ENCODE assay signal across 14 cellular contexts in the genomic region with DNA sequence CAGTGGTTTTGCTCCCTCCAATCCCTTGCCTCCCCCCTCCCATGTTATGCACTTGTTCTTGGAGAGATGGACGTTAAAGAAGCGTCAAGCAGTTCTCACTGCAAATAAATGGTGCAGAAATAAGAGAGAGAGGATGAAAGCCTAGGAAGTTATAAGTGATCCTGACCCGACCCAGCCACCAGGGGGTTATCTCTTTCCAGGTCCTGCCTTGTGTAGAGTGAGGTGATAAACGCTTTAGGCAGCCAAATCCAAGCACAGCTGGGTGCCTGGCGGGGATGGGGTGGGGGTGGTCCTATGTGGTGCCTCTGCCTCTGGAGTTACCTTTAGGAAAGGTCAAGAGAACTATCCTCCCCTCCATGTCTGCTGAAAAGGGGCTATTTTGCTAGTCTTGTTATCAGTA. TPM values are rescaled to one million over a fixed set of nuclear protein-coding genes. Genes with fewer than 3 reads are reported as not detected.
DNase-seq lines count a peak whose midpoint lies in the region; ATAC-seq, FAIRE-seq and TF ChIP-seq lines count a peak whose summit lies in the region.
"Had no signal": no experiment of that assay in that cellular context is flagged by ENCODE, and none has a peak within 500 bp of the region (broad histone marks: within the 10 kb centered on the region; RNA-seq: fewer than 3 reads in every experiment).

No MANE protein-coding gene starts in this region.

- no peak overlapping the region for H3K4me3 Mint-ChIP-seq in stimulated activated naive CD8-positive, alpha-beta T cell treated with anti-CD3 and anti-CD28 coated beads, Interleukin-15, amount 100 ng/mL, for 72 hours

- H3K4me2 ChIP-seq in A549 (peak overlapping the region; percentile 30; the same call in 1 of the 3 replicates), DOHH2 (ENCODE audit: low read length) (peak overlapping the region; percentile 53), PC-9 (no peak overlapping the region)

- H4K20me1 ChIP-seq in DOHH2 (ENCODE audit: control insufficient read depth, insufficient read depth, low read depth, low read length): no peaks in the 10 kb centered on the region
- H4K20me1 ChIP-seq in PC-9 (ENCODE audit: insufficient read depth): no peaks in the 10 kb centered on the region

- peaks cover 29% of the 10 kb centered on the region for H3K4me1 Mint-ChIP-seq in stimulated activated naive CD8-positive, alpha-beta T cell treated with anti-CD3 and anti-CD28 coated beads, Interleukin-15, amount 100 ng/mL, for 72 hours

- H3K27ac Mint-ChIP-seq in stimulated activated naive CD8-positive, alpha-beta T cell treated with anti-CD3 and anti-CD28 coated beads, Interleukin-15, amount 100 ng/mL, for 72 hours: no peak overlapping the region
- H3K27ac Mint-ChIP-seq: activated T-helper 2 cell treated with anti-CD3 and anti-CD28 coated beads, Interferon-gamma antibody, Interleukin-2, Interleukin-4, amounts not matched to agents 10 μg/mL and 5 μg/mL and 100 μg/mL, durations not matched to agents 14 hours and 24 hours and 36 hours; naive thymus-derived CD8-positive, alpha-beta T cell had no signal

- H3K79me2 ChIP-seq in DOHH2 (ENCODE audit: control insufficient read depth, low read length): no peaks in the 10 kb centered on the region
- no peaks in the 10 kb centered on the region for H3K79me2 ChIP-seq in PC-9 (ENCODE audit: low read depth)

- CTCF ChIA-PET in A549 (lab: Yijun Ruan, JAX) (interaction anchor here (1.5 to 2.9 kb wide), 2 partner anchors 9 to 10 kb away, joined by 8 to 17 read pairs; a partner anchor contains a TSS), PC-9 (lab: Charles Lee) (no interaction called here)

- H3K36me3 ChIP-seq in DOHH2 (ENCODE audit: control insufficient read depth, low read length) (no peaks in the 10 kb centered on the region), bronchial epithelial cell (ENCODE audit: control insufficient read depth, insufficient read depth, low read length) (no peaks in the 10 kb centered on the region), PC-9 (ENCODE audit: low read depth) (no peaks in the 10 kb centered on the region)
- H3K36me3 ChIP-seq: vagina had no signal

- H3K27me3 ChIP-seq in DOHH2 (ENCODE audit: control insufficient read depth, low read length): peaks cover 47% of the 10 kb centered on the region
- H3K27me3 ChIP-seq in bronchial epithelial cell (ENCODE audit: control insufficient read depth, insufficient read depth, low read length): no peaks in the 10 kb centered on the region
- no peaks in the 10 kb centered on the region for H3K27me3 ChIP-seq in PC-9 (ENCODE audit: insufficient read depth, low read depth)
- H3K27me3 ChIP-seq: vagina had no signal

- TF ChIP-seq EP300 in A549 (IDR thresholded peaks at IDR 0.05): no peak

- no peaks in the 10 kb centered on the region for H3K9me2 ChIP-seq in DOHH2 (replicated peaks; ENCODE audit: control insufficient read depth, low read length)
- H3K9me2 ChIP-seq in PC-9 (ENCODE audit: insufficient read depth): no peaks in the 10 kb centered on the region

- peak; percentile 88 to 89 for ATAC-seq in A549
- ATAC-seq in stimulated activated naive CD8-positive, alpha-beta T cell treated with anti-CD3 and anti-CD28 coated beads, Interleukin-15, amount 100 ng/mL, for 72 hours: no peak
- ATAC-seq: activated CD4-positive, CD25-positive, alpha-beta regulatory T cell treated with anti-CD3 and anti-CD28 coated beads, Interleukin-2, amount 50 U/mL, for 24 hours; naive thymus-derived CD8-positive, alpha-beta T cell had no signal

- 14% methylated on average over 4 of the region's 5 CpGs for WGBS in A549 (ENCODE audit: missing lambda C conversion rate)

- H3K9me3 ChIP-seq in A549: no peaks in the 10 kb centered on the region
- H3K9me3 ChIP-seq in DOHH2 (ENCODE audit: control insufficient read depth, insufficient read depth, low read length): no peaks in the 10 kb centered on the region
- H3K9me3 ChIP-seq in PC-9 (ENCODE audit: insufficient read depth, low read depth): no peaks in the 10 kb centered on the region
- H3K9me3 ChIP-seq: vagina had no signal

- H3K27me3 Mint-ChIP-seq in stimulated activated naive CD8-positive, alpha-beta T cell treated with anti-CD3 and anti-CD28 coated beads, Interleukin-15, amount 100 ng/mL, for 72 hours: peaks cover 82% of the 10 kb centered on the region

- TF ChIP-seq RAD21 in A549 (conservative IDR thresholded peaks at IDR 0.05 in 1 of 2, IDR thresholded peaks at IDR 0.05 in 1 of 2): no peak

- H3F3A ChIP-seq in DOHH2 (ENCODE audit: control insufficient read depth, insufficient read depth): no peaks in the 10 kb centered on the region
- H3F3A ChIP-seq in PC-9 (ENCODE audit: insufficient read depth, low read depth): peaks cover 11% of the 10 kb centered on the region

- H3K4me1 ChIP-seq in A549 (peaks cover 24% of the 10 kb centered on the region), DOHH2 (ENCODE audit: control insufficient read depth, low read length) (peaks cover 32% of the 10 kb centered on the region), PC-9 (replicated peaks; ENCODE audit: insufficient read depth) (peaks cover 26% of the 10 kb centered on the region)

- H3K27ac ChIP-seq in A549 (peak overlapping the region; percentile 19 to 60; a peak in 3 of 6 replicates), DOHH2 (ENCODE audit: low read depth, low read length) (no peak overlapping the region), PC-9 (no peak overlapping the region)
- H3K27ac ChIP-seq: vagina had no signal

- TF ChIP-seq POLR2A in A549 (IDR thresholded peaks at IDR 0.05; ENCODE audit: low read length): no peak

- H3K4me3 ChIP-seq in A549 (no peak overlapping the region), DOHH2 (ENCODE audit: low read length) (peak overlapping the region; percentile 20), bronchial epithelial cell (ENCODE audit: low read depth, low read length) (no peak overlapping the region), PC-9 (no peak overlapping the region)
- H3K4me3 ChIP-seq: vagina had no signal

- intact Hi-C loops in PC-9 (cut with micrococcal nuclease; ENCODE audit: unreplicated experiment): no loop called here

- POLR2A ChIA-PET in A549 (lab: Yijun Ruan, JAX): interaction anchor here (1.0 kb wide), 1 partner anchor 9 kb away, joined by 3 read pairs; a partner anchor contains a TSS
- POLR2A ChIA-PET in PC-9 (lab: Charles Lee; ENCODE audit: unreplicated experiment): no interaction called here

- H3K9me3 Mint-ChIP-seq in stimulated activated naive CD8-positive, alpha-beta T cell treated with anti-CD3 and anti-CD28 coated beads, Interleukin-15, amount 100 ng/mL, for 72 hours: no peaks in the 10 kb centered on the region
- H3K9me3 Mint-ChIP-seq: activated T-helper 2 cell treated with anti-CD3 and anti-CD28 coated beads, Interferon-gamma antibody, Interleukin-2, Interleukin-4, amounts not matched to agents 10 μg/mL and 5 μg/mL and 100 μg/mL, durations not matched to agents 14 hours and 24 hours and 36 hours had no signal

- no peak overlapping the region for H2AFZ ChIP-seq in PC-9

- DNase-seq in A549 (ENCODE audit: low read depth in 1 of 2, low spot score in 1 of 2) (peak in 1 of 2 experiments; percentile 54), NAMALWA (ENCODE audit: low spot score) (peak; percentile 34), bronchial epithelial cell (ENCODE audit: low read depth) (no peak), CD1c-positive myeloid dendritic cell (ENCODE audit: extremely low spot score) (no peak), PC-9 (no peak), A172 (ENCODE audit: low spot score) (no peak)
- no peak for DNase-seq in stimulated activated naive CD8-positive, alpha-beta T cell treated with anti-CD3 and anti-CD28 coated beads, Interleukin-15, amount 100 ng/mL, for 72 hours
- DNase-seq: caudate nucleus; naive thymus-derived CD8-positive, alpha-beta T cell had no signal

- no peak for FAIRE-seq in A549 (lab: Jason Lieb, UNC)
- FAIRE-seq in bronchial epithelial cell (lab: Jason Lieb, UNC): no peak

- no TSS peak for BruUV-seq in PC-9 (replicated peaks; lab: Mats Ljungman, UMichigan)

- TF ChIP-seq CTCF in A549 (IDR thresholded peaks at IDR 0.05): no peak
- no peak for TF ChIP-seq CTCF in DOHH2 (IDR thresholded peaks at IDR 0.05; ENCODE audit: low read depth, low read length, poor library complexity, severe bottlenecking)
- peak; percentile 26 for TF ChIP-seq CTCF in bronchial epithelial cell (IDR thresholded peaks at IDR 0.05; ENCODE audit: insufficient read depth, low read length, severe bottlenecking)
- no peak for TF ChIP-seq CTCF in PC-9 (conservative IDR thresholded peaks at IDR 0.05)

TF ChIP-seq in A549, 52 proteins besides CTCF, POLR2A, EP300 and RAD21 (continues in another document):
- TF ChIP-seq, protein P1, sequence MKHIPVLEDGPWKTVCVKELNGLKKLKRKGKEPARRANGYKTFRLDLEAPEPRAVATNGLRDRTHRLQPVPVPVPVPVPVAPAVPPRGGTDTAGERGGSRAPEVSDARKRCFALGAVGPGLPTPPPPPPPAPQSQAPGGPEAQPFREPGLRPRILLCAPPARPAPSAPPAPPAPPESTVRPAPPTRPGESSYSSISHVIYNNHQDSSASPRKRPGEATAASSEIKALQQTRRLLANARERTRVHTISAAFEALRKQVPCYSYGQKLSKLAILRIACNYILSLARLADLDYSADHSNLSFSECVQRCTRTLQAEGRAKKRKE (CRISPR knock-in tag; IDR thresholded peaks at IDR 0.05; ENCODE audit: low read depth): no peak
- TF ChIP-seq RCOR1 (IDR thresholded peaks at IDR 0.05; ENCODE audit: low read depth, low read length): no peak
- TF ChIP-seq TP53 (CRISPR knock-in tag; IDR thresholded peaks at IDR 0.05): no peak
- TF ChIP-seq ZC3H11A (IDR thresholded peaks at IDR 0.05): no peak
- TF ChIP-seq, protein P2, sequence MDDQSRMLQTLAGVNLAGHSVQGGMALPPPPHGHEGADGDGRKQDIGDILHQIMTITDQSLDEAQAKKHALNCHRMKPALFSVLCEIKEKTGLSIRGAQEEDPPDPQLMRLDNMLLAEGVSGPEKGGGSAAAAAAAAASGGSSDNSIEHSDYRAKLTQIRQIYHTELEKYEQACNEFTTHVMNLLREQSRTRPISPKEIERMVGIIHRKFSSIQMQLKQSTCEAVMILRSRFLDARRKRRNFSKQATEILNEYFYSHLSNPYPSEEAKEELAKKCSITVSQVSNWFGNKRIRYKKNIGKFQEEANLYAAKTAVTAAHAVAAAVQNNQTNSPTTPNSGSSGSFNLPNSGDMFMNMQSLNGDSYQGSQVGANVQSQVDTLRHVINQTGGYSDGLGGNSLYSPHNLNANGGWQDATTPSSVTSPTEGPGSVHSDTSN (IDR thresholded peaks at IDR 0.05): no peak
- no peak for TF ChIP-seq POLR2AphosphoS2 (conservative IDR thresholded peaks at IDR 0.05; ENCODE audit: low read length)
- TF ChIP-seq HDAC2 (IDR thresholded peaks at IDR 0.05): no peak
- TF ChIP-seq NR3C1 (IDR thresholded peaks at IDR 0.05): no peak
- no peak for TF ChIP-seq KDM5A (IDR thresholded peaks at IDR 0.05)

RNA-seq across cellular contexts. Expression of a gene that starts 9.1 kb away (rescaled TPM):
- 10.8 and 13.1 TPM in 2 replicates for polyA plus RNA-seq in A549 (2011; rRNA removed)
- 17.4 and 22.2 TPM in 2 replicates for polyA plus RNA-seq in A549 (2012; cell fraction: cytosol; rRNA removed)
- 21.1 and 32.8 TPM in 2 replicates for polyA plus RNA-seq in A549 (2012; cell fraction: nucleus; rRNA removed)
- 26.0 to 31.4 TPM (median 26.9 TPM) in 3 replicates for polyA plus RNA-seq in A549 (2017; fragmentation: RNase III; extraction: RNeasy Plus Mini Kit Qiagen cat#74134 plus additional on column Dnase treatment)
- 8.5 and 10.3 TPM in 2 replicates for polyA minus RNA-seq in A549 (2011; rRNA and poly(A)+ RNA removed)
- 3.4 and 6.3 TPM in 2 replicates for total RNA-seq in bronchial epithelial cell
- 37.0 and 43.8 TPM in 2 replicates for total RNA-seq in PC-9 (2021)
- total RNA-seq in A172 (2014; rRNA removed; shearing (Covaris generic)): 5.2 TPM in 2 replicates
- total RNA-seq: fibroblast of lung; naive thymus-derived CD8-positive, alpha-beta T cell had no signal
- polyA plus RNA-seq: naive thymus-derived CD8-positive, alpha-beta T cell had no signal

Comparison
In these comparisons a context has a peak if more than half of its experiments do, and no peak if none do; other contexts are left out.
1. H3K27ac ChIP-seq: peak in A549 (2 of 2); none in DOHH2 (single experiment) and PC-9 (single experiment).